ENCODE assay signal across 21 cellular contexts in genomic region chr3:113499081-113499480, GRCh38. TPM values are rescaled to one million over a fixed set of nuclear protein-coding genes. Genes with fewer than 3 reads are reported as not detected.
"Had no signal": no experiment of that assay in that cellular context is flagged by ENCODE, and none has a peak within 500 bp of the region (broad histone marks: within the 10 kb centered on the region; RNA-seq: fewer than 3 reads in every experiment).

No MANE protein-coding gene starts in this region.

- H3K4me3 Mint-ChIP-seq: activated CD4-positive, alpha-beta memory T cell treated with anti-CD3 and anti-CD28 coated beads, Interleukin-2, amount 10 ng/mL, durations not matched to agents 7 days and 5 days; activated CD8-positive, alpha-beta memory T cell treated with anti-CD3 and anti-CD28 coated beads, Interleukin-2, amount 10 ng/mL, durations not matched to agents 7 days and 5 days; activated naive CD8-positive, alpha-beta T cell treated with anti-CD3 and anti-CD28 coated beads, Interleukin-2, amount 10 ng/mL, durations not matched to agents 7 days and 5 days; nephron progenitor cell; T-helper 2 cell treated with Interferon-gamma antibody and Interleukin-4, amounts not matched to agents 5 μg/mL and 100 μg/mL, for 36 hours had no signal

- DNase-seq: activated CD4-positive, alpha-beta memory T cell treated with anti-CD3 and anti-CD28 coated beads, Interleukin-2, amount 10 ng/mL, durations not matched to agents 7 days and 5 days; activated CD4-positive, alpha-beta T cell treated with anti-CD3 and anti-CD28 coated beads for 48 hours; activated CD4-positive, CD25-positive, alpha-beta regulatory T cell; activated CD8-positive, alpha-beta memory T cell treated with anti-CD3 and anti-CD28 coated beads, Interleukin-2, amount 10 ng/mL, durations not matched to agents 7 days and 5 days; activated naive CD4-positive, alpha-beta T cell treated with Interleukin-2 at 50 U/mL for 16 hours; activated naive CD8-positive, alpha-beta T cell treated with anti-CD3 and anti-CD28 coated beads, Interleukin-2, amount 10 ng/mL, durations not matched to agents 7 days and 5 days; amygdala; dorsolateral prefrontal cortex; hypothalamus; lower lobe of right lung; midbrain; nephron progenitor cell; occipital lobe; stimulated activated CD4-positive, alpha-beta T cell treated with anti-CD3 and anti-CD28 coated beads, Interleukin-2, amount 100 ng/mL, for 24 hours; stimulated activated naive CD4-positive, alpha-beta T cell treated with Interleukin-2 at 50 U/mL for 16 hours; tibial artery had no signal

- H3K27me3 Mint-ChIP-seq: activated CD4-positive, alpha-beta memory T cell treated with anti-CD3 and anti-CD28 coated beads, Interleukin-2, amount 10 ng/mL, durations not matched to agents 7 days and 5 days; activated CD8-positive, alpha-beta memory T cell treated with anti-CD3 and anti-CD28 coated beads, Interleukin-2, amount 10 ng/mL, durations not matched to agents 7 days and 5 days; activated naive CD8-positive, alpha-beta T cell treated with anti-CD3 and anti-CD28 coated beads, Interleukin-2, amount 10 ng/mL, durations not matched to agents 7 days and 5 days; progenitor cell of endocrine pancreas had no signal

- H3K9me3 ChIP-seq: lower lobe of right lung, tibial artery had no signal

- H3K27ac Mint-ChIP-seq: activated CD4-positive, alpha-beta memory T cell treated with anti-CD3 and anti-CD28 coated beads, Interleukin-2, amount 10 ng/mL, durations not matched to agents 7 days and 5 days; activated CD8-positive, alpha-beta memory T cell treated with anti-CD3 and anti-CD28 coated beads, Interleukin-2, amount 10 ng/mL, durations not matched to agents 7 days and 5 days; activated naive CD8-positive, alpha-beta T cell treated with anti-CD3 and anti-CD28 coated beads, Interleukin-2, amount 10 ng/mL, durations not matched to agents 7 days and 5 days; activated T-helper 2 cell treated with anti-CD3 and anti-CD28 coated beads, Interferon-gamma antibody, Interleukin-2, Interleukin-4, amounts not matched to agents 10 μg/mL and 5 μg/mL and 100 μg/mL, durations not matched to agents 14 hours and 24 hours and 36 hours; nephron progenitor cell; progenitor cell of endocrine pancreas; T-helper 2 cell treated with Interferon-gamma antibody and Interleukin-4, amounts not matched to agents 5 μg/mL and 100 μg/mL, for 36 hours had no signal

- H3K9me3 Mint-ChIP-seq: activated CD4-positive, alpha-beta memory T cell treated with anti-CD3 and anti-CD28 coated beads, Interleukin-2, amount 10 ng/mL, durations not matched to agents 7 days and 5 days; activated naive CD8-positive, alpha-beta T cell treated with anti-CD3 and anti-CD28 coated beads, Interleukin-2, amount 10 ng/mL, durations not matched to agents 7 days and 5 days; activated T-helper 2 cell treated with anti-CD3 and anti-CD28 coated beads, Interferon-gamma antibody, Interleukin-2, Interleukin-4, amounts not matched to agents 10 μg/mL and 5 μg/mL and 100 μg/mL, durations not matched to agents 14 hours and 24 hours and 36 hours; nephron progenitor cell; T-helper 2 cell treated with Interferon-gamma antibody and Interleukin-4, amounts not matched to agents 5 μg/mL and 100 μg/mL, for 36 hours had no signal

- H3K4me1 Mint-ChIP-seq: nephron progenitor cell had no signal

- H3K27me3 ChIP-seq: dorsolateral prefrontal cortex, tibial artery had no signal

- H3K4me1 ChIP-seq: lower lobe of right lung, tibial artery had no signal

- H3K27ac ChIP-seq: dorsolateral prefrontal cortex, lower lobe of right lung, tibial artery had no signal

- H3K4me3 ChIP-seq: dorsolateral prefrontal cortex, lower lobe of right lung, tibial artery had no signal

- ATAC-seq: activated CD8-positive, alpha-beta memory T cell treated with anti-CD3 and anti-CD28 coated beads, Interleukin-2, amount 10 ng/mL, durations not matched to agents 7 days and 5 days; lower lobe of right lung had no signal

RNA-seq across cellular contexts. Expression of gene SIDT1, which starts 33.3 kb away (rescaled TPM):
- total RNA-seq: epithelial cell of proximal tubule, fibroblast of lung, progenitor cell of endocrine pancreas had no signal
